Comparison of ENCODE assay signal across 25 cellular contexts in genomic region chr3:69838696-69839515, GRCh38.
A peak's percentile ranks its signal among the peaks of the same experiment; 100 is the strongest.
DNase-seq lines count a peak whose midpoint lies in the region; ATAC-seq and TF ChIP-seq lines count a peak whose summit lies in the region.
"Had no signal": no experiment of that assay in that cellular context is flagged by ENCODE, and none has a peak within 500 bp of the region (broad histone marks: within the 10 kb centered on the region; RNA-seq: fewer than 3 reads in every experiment).

No MANE protein-coding gene starts in this region.

- H3K36me3 ChIP-seq in RWPE2 (ENCODE audit: low read depth): no peaks in the 10 kb centered on the region
- H3K36me3 ChIP-seq: esophagus squamous epithelium, SJCRH30 had no signal

- H3K4me1 Mint-ChIP-seq in nephron progenitor cell: no peaks in the 10 kb centered on the region
- H3K4me1 Mint-ChIP-seq: activated CD4-positive, alpha-beta T cell treated with anti-CD3 and anti-CD28 coated beads for 36 hours; CD14-positive monocyte; stimulated activated naive B cell treated with anti-CD40 and anti-IgM and Interleukin-4, amounts not matched to agents 10 μg/mL and 1 μg/mL and 100 μg/mL, for 72 hours; T-helper 17 cell had no signal

- DNase-seq in COLO829 (ENCODE audit: low spot score): peak; percentile 66
- no peak for DNase-seq in RWPE2 (ENCODE audit: low spot score)
- DNase-seq in choroid plexus epithelial cell (ENCODE audit: low read depth): peak; percentile 48
- no peak for DNase-seq in nephron progenitor cell
- DNase-seq in NOMO-1 treated with dmso at 0.1 percent for 144 hours (lab: John Stamatoyannopoulos, UW; ENCODE audit: unreplicated experiment): no peak
- DNase-seq in NCI-H345 treated with DMSO at 0.1 percent for 48 hours (lab: John Stamatoyannopoulos, UW; ENCODE audit: unreplicated experiment): no peak
- DNase-seq: activated CD4-positive, alpha-beta T cell treated with anti-CD3 and anti-CD28 coated beads for 36 hours; activated naive CD4-positive, alpha-beta T cell treated with Interleukin-2 at 50 U/mL for 16 hours; activated T-cell treated with anti-CD3 and anti-CD28 coated beads, Interleukin-2, amount 50 U/mL, for 4 hours; cortex of kidney; esophagus squamous epithelium; glutamatergic neuron; kidney glomerular epithelial cell; MV-4-11; NCI-H1694 treated with DMSO at 0.1 percent for 48 hours; NCI-H2171 treated with DMSO at 0.1 percent for 48 hours; NCI-H526; SJCRH30; stimulated activated CD4-positive, alpha-beta T cell treated with anti-CD3 and anti-CD28 coated beads, Interleukin-4, amount 100 ng/mL, for 1 hour; stimulated activated naive B cell treated with anti-CD40 and anti-IgM and Interleukin-4, amounts not matched to agents 10 μg/mL and 1 μg/mL and 100 μg/mL, for 72 hours; T-helper 17 cell had no signal

- H3K4me3 Mint-ChIP-seq in nephron progenitor cell: no peak overlapping the region
- H3K4me3 Mint-ChIP-seq: activated CD4-positive, alpha-beta T cell treated with anti-CD3 and anti-CD28 coated beads for 36 hours; activated T-cell treated with anti-CD3 and anti-CD28 coated beads, Interleukin-2, amount 50 U/mL, for 4 hours; CD14-positive monocyte; stimulated activated naive B cell treated with anti-CD40 and anti-IgM and Interleukin-4, amounts not matched to agents 10 μg/mL and 1 μg/mL and 100 μg/mL, for 72 hours; T-helper 17 cell had no signal

- peaks cover 7% of the 10 kb centered on the region for H3K27me3 Mint-ChIP-seq in nephron progenitor cell (ENCODE audit: low read depth, poor library complexity)
- H3K27me3 Mint-ChIP-seq: activated CD4-positive, alpha-beta T cell treated with anti-CD3 and anti-CD28 coated beads for 36 hours; T-helper 17 cell had no signal

- no peaks in the 10 kb centered on the region for H3K9me3 ChIP-seq in RWPE2 (ENCODE audit: severe bottlenecking)
- H3K9me3 ChIP-seq: SJCRH30 had no signal

- H3K27me3 ChIP-seq in RWPE2 (ENCODE audit: insufficient read depth, poor library complexity, severe bottlenecking): no peaks in the 10 kb centered on the region
- H3K27me3 ChIP-seq: esophagus squamous epithelium, SJCRH30 had no signal

- H3K27ac Mint-ChIP-seq in nephron progenitor cell: peak overlapping the region; percentile 41
- H3K27ac Mint-ChIP-seq: activated CD4-positive, alpha-beta T cell treated with anti-CD3 and anti-CD28 coated beads for 36 hours; stimulated activated naive B cell treated with anti-CD40 and anti-IgM and Interleukin-4, amounts not matched to agents 10 μg/mL and 1 μg/mL and 100 μg/mL, for 72 hours; T-helper 17 cell had no signal

- peak overlapping the region; percentile 6 for H3K27ac ChIP-seq in RWPE2 (ENCODE audit: poor library complexity, severe bottlenecking)
- H3K27ac ChIP-seq: esophagus squamous epithelium, SJCRH30 had no signal

- no peak for TF ChIP-seq CTCF in RWPE2 (IDR thresholded peaks at IDR 0.05; ENCODE audit: poor library complexity, severe bottlenecking)
- no peak for TF ChIP-seq CTCF in choroid plexus epithelial cell (conservative IDR thresholded peaks at IDR 0.05; ENCODE audit: low read depth, low read length)
- no peak for TF ChIP-seq CTCF in nephron progenitor cell (IDR thresholded peaks at IDR 0.05)

- H3K36me3 Mint-ChIP-seq in nephron progenitor cell (ENCODE audit: low read depth): no peaks in the 10 kb centered on the region
- H3K36me3 Mint-ChIP-seq: stimulated activated naive B cell treated with anti-CD40 and anti-IgM and Interleukin-4, amounts not matched to agents 10 μg/mL and 1 μg/mL and 100 μg/mL, for 72 hours had no signal

- no peak for ATAC-seq in RWPE2 (ENCODE audit: low read depth)
- no peak for ATAC-seq in HG02970 (IDR thresholded peaks at IDR 0.05; ENCODE audit: low FRiP score, unreplicated experiment)
- ATAC-seq in HG02840 (IDR thresholded peaks at IDR 0.05; ENCODE audit: low FRiP score, unreplicated experiment): no peak
- ATAC-seq: activated CD4-positive, alpha-beta T cell treated with anti-CD3 and anti-CD28 coated beads for 36 hours; activated T-cell treated with anti-CD3 and anti-CD28 coated beads, Interleukin-2, amount 50 U/mL, for 4 hours; stimulated activated naive B cell treated with anti-CD40 and anti-IgM and Interleukin-4, amounts not matched to agents 10 μg/mL and 1 μg/mL and 100 μg/mL, for 72 hours; T-helper 17 cell had no signal

- H3K4me1 ChIP-seq in RWPE2 (ENCODE audit: insufficient read depth, poor library complexity, severe bottlenecking): no peaks in the 10 kb centered on the region
- H3K4me1 ChIP-seq: SJCRH30 had no signal

- H3K4me3 ChIP-seq in RWPE2 (ENCODE audit: severe bottlenecking) (no peak overlapping the region), choroid plexus epithelial cell (ENCODE audit: low read depth, low read length) (no peak overlapping the region)
- H3K4me3 ChIP-seq: esophagus squamous epithelium, lung, SJCRH30 had no signal

- H3K9me3 Mint-ChIP-seq in nephron progenitor cell: peaks cover 20% of the 10 kb centered on the region

Comparison
In these comparisons a context has a peak if more than half of its experiments do, and no peak if none do; other contexts are left out.
1. DNase-seq: peak in COLO829 (single experiment) and choroid plexus epithelial cell (single experiment); none in RWPE2 (single experiment), nephron progenitor cell (single experiment), NOMO-1 treated with dmso at 0.1 percent for 144 hours (single experiment) and NCI-H345 treated with DMSO at 0.1 percent for 48 hours (single experiment).